ENCODE assay signal across 8 cellular contexts in genomic region chr2:237060518-237061312, GRCh38. TPM values are rescaled to one million over a fixed set of nuclear protein-coding genes. Genes with fewer than 3 reads are reported as not detected.
DNase-seq lines count a peak whose midpoint lies in the region; ATAC-seq and TF ChIP-seq lines count a peak whose summit lies in the region.

No MANE protein-coding gene starts in this region.

- H3K9ac ChIP-seq in IMR-90 (ENCODE audit: low read depth, low read length) (no peak overlapping the region), PC-3 (ENCODE audit: low read length) (no peak overlapping the region)

- no peak overlapping the region for H2BK15ac ChIP-seq in IMR-90 (ENCODE audit: low read depth, low read length)

- CTCF ChIA-PET in IMR-90 (lab: Yijun Ruan, JAX), result interaction anchor here (0.5 to 1.2 kb wide), 5 partner anchors 12 to 712 kb away, joined by 3 read pairs; no protein-coding TSS in a partner anchor
- CTCF ChIA-PET in PC-3 (lab: Charles Lee), result interaction anchor here (0.5 to 1.7 kb wide), 4 partner anchors 36 to 718 kb away, joined by 3 to 6 read pairs (median 4); no protein-coding TSS in a partner anchor

- H2BK120ac ChIP-seq in IMR-90 (ENCODE audit: low read depth, low read length), result no peak overlapping the region

- intact Hi-C loops in IMR-90 (cut with micrococcal nuclease), result loop anchor here (1.0 to 5.0 kb wide), 4 partner anchors 547 to 878 kb away; no protein-coding TSS in a partner anchor
- intact Hi-C loops in PC-3 (cut with micrococcal nuclease), result loop anchor here (1.0 to 2.0 kb wide), 3 partner anchors 547 to 718 kb away; no protein-coding TSS in a partner anchor

- H3K4me3 ChIP-seq in IMR-90 (ENCODE audit: insufficient read depth, low read depth, low read length), result no peak overlapping the region
- H3K4me3 ChIP-seq in PC-3 (ENCODE audit: low read length), result no peak overlapping the region

- DNase-seq in DMS79 (lab: John Stamatoyannopoulos, UW), result peak; percentile 53
- peak; percentile 72 for DNase-seq in IMR-90
- DNase-seq in PC-3, result peak; percentile 73
- peak; percentile 10 for DNase-seq in effector CD4-positive, alpha-beta T cell
- peak; percentile 76 to 84 for DNase-seq in lung microvascular endothelial cell (ENCODE audit: low read depth in 2 of 2)
- peak; percentile 57 for DNase-seq in ureter (ENCODE audit: low spot score)

- no peaks in the 10 kb centered on the region for H3K9me2 ChIP-seq in PC-3 (replicated peaks; ENCODE audit: low read length)

- 0% methylated on average over 3 of the region's 15 CpGs; no CpG with 5 or more reads in 1 of the 2 experiments for WGBS in IMR-90 (ENCODE audit: extremely low coverage in 2 of 2, insufficient read length in 1 of 2), 2 experiments

- H3K4me1 ChIP-seq in IMR-90 (ENCODE audit: control insufficient read depth, insufficient read depth, low read length) (peaks cover 4% of the 10 kb centered on the region; the same call in 1 of the 2 replicates), PC-3 (ENCODE audit: insufficient read depth, low read length) (peaks cover 8% of the 10 kb centered on the region)

- H3K14ac ChIP-seq in IMR-90 (replicated peaks; ENCODE audit: low read depth, low read length), result no peak overlapping the region

- no peak overlapping the region for H3K27ac ChIP-seq in IMR-90 (ENCODE audit: insufficient read depth, low read length)
- H3K27ac ChIP-seq in PC-3 (ENCODE audit: low read length), result no peak overlapping the region

- H3K79me2 ChIP-seq in PC-3 (ENCODE audit: low read length), result no peaks in the 10 kb centered on the region

- no peak overlapping the region for H3K18ac ChIP-seq in IMR-90 (ENCODE audit: low read depth, low read length)

- H3K4me2 ChIP-seq in IMR-90 (ENCODE audit: low read depth, low read length) (no peak overlapping the region; the same call in 1 of the 2 replicates), PC-3 (ENCODE audit: low read length) (peak overlapping the region; percentile 50; the same call in 1 of the 2 replicates)

- H3K56ac ChIP-seq in IMR-90 (ENCODE audit: extremely low read depth, insufficient read depth, low read length), result no peak overlapping the region

- no peak overlapping the region for H2BK20ac ChIP-seq in IMR-90 (ENCODE audit: low read depth, low read length)

- TF ChIP-seq POLR2A in IMR-90 (IDR thresholded peaks at IDR 0.05; ENCODE audit: low read depth, low read length), result no peak

- TF ChIP-seq CTCF in IMR-90 (conservative IDR thresholded peaks at IDR 0.05; ENCODE audit: low read depth, low read length) (peak; percentile 86), PC-3 (conservative IDR thresholded peaks at IDR 0.05; ENCODE audit: low read depth, low read length) (peak; percentile 84)

- in situ Hi-C loops in IMR-90 (cut with MboI; ENCODE audit: low sequenced_read_pairs), result loop anchor here (10.0 kb wide), 1 partner anchor 1276 kb away; no protein-coding TSS in a partner anchor

- H4K5ac ChIP-seq in IMR-90 (ENCODE audit: low read depth, low read length), result no peak overlapping the region

- H3K36me3 ChIP-seq in IMR-90 (ENCODE audit: control insufficient read depth, insufficient read depth, low read length) (no peaks in the 10 kb centered on the region; the same call in 1 of the 2 replicates), PC-3 (ENCODE audit: low read depth, low read length) (no peaks in the 10 kb centered on the region)

- no peak overlapping the region for H2AK5ac ChIP-seq in IMR-90 (ENCODE audit: low read depth, low read length)

- H3K79me1 ChIP-seq in IMR-90 (ENCODE audit: low read depth in 1 of 2, low read length in 2 of 2), result no peaks in the 10 kb centered on the region

- H4K8ac ChIP-seq in IMR-90 (ENCODE audit: low read depth in 2 of 2, low read length in 2 of 2), result no peak overlapping the region

- H3K23ac ChIP-seq in IMR-90 (ENCODE audit: low read depth, low read length), result no peak overlapping the region

- no peaks in the 10 kb centered on the region for H3F3A ChIP-seq in PC-3 (ENCODE audit: low read length, unreplicated experiment)

- H3K27me3 ChIP-seq in IMR-90 (ENCODE audit: control insufficient read depth, insufficient read depth, low read length) (0 out of 2 replicates have a peak, but pooled peaks cover 2% of the 10 kb centered on the region), PC-3 (ENCODE audit: low read length) (no peaks in the 10 kb centered on the region)

- no peaks in the 10 kb centered on the region for H3K9me3 ChIP-seq in IMR-90 (ENCODE audit: control insufficient read depth, insufficient read depth, low read length)
- H3K9me3 ChIP-seq in PC-3 (ENCODE audit: low read length), result no peaks in the 10 kb centered on the region

- dilution Hi-C loops in IMR-90 (cut with HindIII; ENCODE audit: low sequenced_read_pairs, unreplicated experiment), result no loop called here

- H4K91ac ChIP-seq in IMR-90 (ENCODE audit: insufficient read depth, low read depth, low read length), result no peak overlapping the region

- TF ChIP-seq RAD21 in IMR-90 (IDR thresholded peaks at IDR 0.05; ENCODE audit: low read length), result peak; percentile 90

- H2BK5ac ChIP-seq in IMR-90 (ENCODE audit: low read depth, low read length, poor library complexity, severe bottlenecking), result no peak overlapping the region

- H4K20me1 ChIP-seq in IMR-90 (ENCODE audit: insufficient read depth, low read length) (no peaks in the 10 kb centered on the region), PC-3 (ENCODE audit: low read length) (no peaks in the 10 kb centered on the region)

- H2AFZ ChIP-seq in IMR-90 (replicated peaks; ENCODE audit: low read length, poor library complexity) (peak overlapping the region; percentile 81), PC-3 (ENCODE audit: low read length) (peak overlapping the region; percentile 66)

- peak; percentile 88 for ATAC-seq in IMR-90 (ENCODE audit: low read depth)
- ATAC-seq in PC-3, result peak; percentile 88
- no peak for ATAC-seq in GM18873 (IDR thresholded peaks at IDR 0.05; ENCODE audit: low FRiP score, unreplicated experiment)
- ATAC-seq in HG03442 (IDR thresholded peaks at IDR 0.05; ENCODE audit: unreplicated experiment), result no peak

- no peak overlapping the region for H3K4ac ChIP-seq in IMR-90 (ENCODE audit: low read depth, low read length)

- H3K9me1 ChIP-seq in IMR-90 (ENCODE audit: insufficient read depth, low read length), result no peaks in the 10 kb centered on the region

- POLR2A ChIA-PET in IMR-90 (lab: Charles Lee; ENCODE audit: unreplicated experiment), result no interaction called here
- POLR2A ChIA-PET in PC-3 (lab: Charles Lee; ENCODE audit: unreplicated experiment), result no interaction called here

- no TSS peak for BruUV-seq in IMR-90 (replicated peaks; lab: Mats Ljungman, UMichigan)
- BruUV-seq in PC-3 (replicated peaks; lab: Mats Ljungman, UMichigan), result no TSS peak

- peak overlapping the region; percentile 17 for H2AK9ac ChIP-seq in IMR-90 (replicated peaks; ENCODE audit: low read depth, low read length, poor library complexity)

TF ChIP-seq in IMR-90, 13 proteins besides CTCF, POLR2A, EP300 and RAD21:
- TF ChIP-seq SMC3 (IDR thresholded peaks at IDR 0.05; ENCODE audit: low read depth, low read length) (peak; percentile 82), CEBPB (IDR thresholded peaks at IDR 0.05; ENCODE audit: low read depth, low read length) (no peak)

RNA-seq across cellular contexts. Expression of gene COPS8, which starts 25.0 kb away (rescaled TPM):
- 47.0 and 61.4 TPM in 2 replicates for total RNA-seq in IMR-90 (2012; rRNA removed)
- polyA plus RNA-seq in IMR-90 (2012; rRNA removed), result 58.5 and 64.9 TPM in 2 replicates
- 24.6 and 26.5 TPM in 2 replicates for polyA plus RNA-seq in IMR-90 (2012; cell fraction: cytosol; rRNA removed)
- polyA plus RNA-seq in IMR-90 (2012; cell fraction: nucleus; rRNA removed; ENCODE audit: low replicate concordance), result 5.9 and 48.0 TPM in 2 replicates
- total RNA-seq in PC-3 (2014; rRNA removed), result 109 and 111 TPM in 2 replicates
- total RNA-seq in lung microvascular endothelial cell, result 45.4 and 53.0 TPM in 2 replicates
- 46.1 TPM for total RNA-seq in ureter

Comparison
In these comparisons a context has a peak if more than half of its experiments do, and no peak if none do; other contexts are left out.
1. DNase-seq: peak in every context shown above with its lines; median percentile 80 in lung microvascular endothelial cell; 73 in PC-3; 72 in IMR-90; 57 in ureter; 53 in DMS79; 10 in effector CD4-positive, alpha-beta T cell.
2. ATAC-seq: peak in IMR-90 (single experiment) and PC-3 (single experiment); none in GM18873 (single experiment) and HG03442 (single experiment).